Comparison of ENCODE assay signal across 8 cellular contexts in genomic region chr1:203172184-203173115, GRCh38. TPM values are rescaled to one million over a fixed set of nuclear protein-coding genes. Genes with fewer than 3 reads are reported as not detected.
DNase-seq lines count a peak whose midpoint lies in the region; ATAC-seq, FAIRE-seq and TF ChIP-seq lines count a peak whose summit lies in the region.

No MANE protein-coding gene starts in this region.

- DNase-seq in DMS153 (lab: John Stamatoyannopoulos, UW), result peak; percentile 45
- peak; percentile 80 for DNase-seq in HTR-8/SVneo (ENCODE audit: insufficient read length, low spot score)
- peak; percentile 27 to 62 for DNase-seq in SJSA1 (ENCODE audit: low read depth in 1 of 2, low spot score in 2 of 2)
- peak; percentile 31 for DNase-seq in astrocyte of the cerebellum (ENCODE audit: low read depth)
- peak; percentile 80 for DNase-seq in hepatic stellate cell (ENCODE audit: low spot score)
- DNase-seq in stimulated activated CD4-positive, alpha-beta T cell treated with anti-CD3 and anti-CD28 coated beads, Interleukin-15, amount 100 ng/mL, for 24 hours, result peak; percentile 68

- peaks cover 3% of the 10 kb centered on the region for H3K4me1 ChIP-seq in SJSA1 (replicated peaks)

- no peak overlapping the region for H3K27ac ChIP-seq in SJSA1

- no peaks in the 10 kb centered on the region; the same call in 1 of the 2 replicates for H3K27me3 ChIP-seq in SJSA1 (replicated peaks)

- in situ Hi-C loops in astrocyte of the cerebellum (cut with HindIII; ENCODE audit: low sequenced_read_pairs), result no loop called here

- no peaks in the 10 kb centered on the region for H3K9me3 ChIP-seq in SJSA1 (replicated peaks)

- ATAC-seq in HG03159 (IDR thresholded peaks at IDR 0.05; ENCODE audit: unreplicated experiment), result no peak
- ATAC-seq in GM18505 (IDR thresholded peaks at IDR 0.05; ENCODE audit: unreplicated experiment), result no peak

- peak; percentile 65 for FAIRE-seq in HTR-8/SVneo (lab: Jason Lieb, UNC)

- H3K36me3 ChIP-seq in SJSA1, result no peaks in the 10 kb centered on the region

- TF ChIP-seq CTCF in astrocyte of the cerebellum (IDR thresholded peaks at IDR 0.05; ENCODE audit: low read depth, low read length, missing control alignments), result peak; percentile 82

- H3K4me3 ChIP-seq in SJSA1 (no peak overlapping the region), astrocyte of the cerebellum (ENCODE audit: low read depth, low read length) (no peak overlapping the region)

- TF ChIP-seq POLR2A in GM18505 (IDR thresholded peaks at IDR 0.05; ENCODE audit: borderline replicate concordance, extremely low read depth, insufficient read depth, insufficient read length), result no peak

RNA-seq across cellular contexts. Expression of gene MYBPH, which starts 3.2 kb away (rescaled TPM):
- total RNA-seq in SJSA1 (2014; rRNA removed; shearing (Covaris generic)), result not detected in 2 replicates

RNA-seq across cellular contexts. Expression of gene CHI3L1, which starts 14.1 kb away (rescaled TPM):
- not detected in 2 replicates for total RNA-seq in SJSA1 (2014; rRNA removed; shearing (Covaris generic))

RNA-seq across cellular contexts. Expression of gene ADORA1, which starts 44.9 kb away (rescaled TPM):
- total RNA-seq in SJSA1 (2014; rRNA removed; shearing (Covaris generic)), result not detected in 2 replicates

RNA-seq across cellular contexts. Expression of gene CHIT1, which starts 57.0 kb away (rescaled TPM):
- not detected in 2 replicates for total RNA-seq in SJSA1 (2014; rRNA removed; shearing (Covaris generic))
